Comparison of ENCODE assay signal across 1 cellular context in genomic region chr7:75906991-75907667, GRCh38.
TF ChIP-seq lines count a peak whose summit lies in the region.

No MANE protein-coding gene starts in this region.

TF ChIP-seq in HepG2, 621 proteins besides CTCF, POLR2A, EP300 and RAD21 (continued from another document and continues in another):
- peak; percentile 91 for TF ChIP-seq ZNF362 (CRISPR knock-in tag; IDR thresholded peaks at IDR 0.05; ENCODE audit: borderline replicate concordance)
- no peak for TF ChIP-seq ZFP82 (CRISPR knock-in tag; IDR thresholded peaks at IDR 0.05; ENCODE audit: borderline replicate concordance)
- TF ChIP-seq PCBP1 (IDR thresholded peaks at IDR 0.05; ENCODE audit: borderline replicate concordance, low read depth, low read length): no peak
- peak; percentile 77; the same call in 1 of the 2 replicates for TF ChIP-seq NFE2 (CRISPR knock-in tag; IDR thresholded peaks at IDR 0.05)
- TF ChIP-seq SCMH1 (CRISPR knock-in tag; IDR thresholded peaks at IDR 0.05; ENCODE audit: borderline replicate concordance): no peak
- TF ChIP-seq MAF1 (CRISPR knock-in tag; IDR thresholded peaks at IDR 0.05; ENCODE audit: borderline replicate concordance): no peak
- peak; percentile 50; the same call in 1 of the 2 replicates for TF ChIP-seq ZBTB34 (CRISPR knock-in tag; IDR thresholded peaks at IDR 0.05)
- no peak for TF ChIP-seq ZBTB14 (CRISPR knock-in tag; IDR thresholded peaks at IDR 0.05)
- no peak for TF ChIP-seq BCLAF1 (IDR thresholded peaks at IDR 0.05)
- TF ChIP-seq ELF3 (CRISPR knock-in tag; IDR thresholded peaks at IDR 0.05): peak; percentile 66; the same call in 1 of the 2 replicates
- no peak for TF ChIP-seq JARID2 (CRISPR knock-in tag; IDR thresholded peaks at IDR 0.05; ENCODE audit: insufficient replicate concordance)
- peak; percentile 33; the same call in 1 of the 2 replicates for TF ChIP-seq TFE3 (CRISPR knock-in tag; IDR thresholded peaks at IDR 0.05)
- 0 out of 2 replicates have a peak, but pooled peaks have one; percentile 34 for TF ChIP-seq KLF11 (CRISPR knock-in tag; IDR thresholded peaks at IDR 0.05)
- TF ChIP-seq ZNF33B (CRISPR knock-in tag; IDR thresholded peaks at IDR 0.05): no peak
- no peak for TF ChIP-seq RAD51 (IDR thresholded peaks at IDR 0.05; ENCODE audit: borderline replicate concordance)
- TF ChIP-seq ZNF205 (CRISPR knock-in tag; IDR thresholded peaks at IDR 0.05): no peak
- TF ChIP-seq ZNF547 (CRISPR knock-in tag; IDR thresholded peaks at IDR 0.05): no peak
- no peak for TF ChIP-seq XBP1 (CRISPR knock-in tag; IDR thresholded peaks at IDR 0.05)
- TF ChIP-seq ZNF720 (CRISPR knock-in tag; IDR thresholded peaks at IDR 0.05): no peak
- no peak for TF ChIP-seq HBP1 (CRISPR knock-in tag; IDR thresholded peaks at IDR 0.05; ENCODE audit: low read depth)
- TF ChIP-seq CHCHD3 (CRISPR knock-in tag; IDR thresholded peaks at IDR 0.05): no peak
- TF ChIP-seq ZNF430 (CRISPR knock-in tag; IDR thresholded peaks at IDR 0.05): peak; percentile 32; the same call in 1 of the 2 replicates
- no peak for TF ChIP-seq ZNF839 (CRISPR knock-in tag; IDR thresholded peaks at IDR 0.05; ENCODE audit: borderline replicate concordance)
- TF ChIP-seq ZNF20 (CRISPR knock-in tag; IDR thresholded peaks at IDR 0.05): no peak
- no peak for TF ChIP-seq CEBPZ (IDR thresholded peaks at IDR 0.05; ENCODE audit: low read length)
- TF ChIP-seq ZNF766 (CRISPR knock-in tag; IDR thresholded peaks at IDR 0.05; ENCODE audit: borderline replicate concordance): no peak
- no peak; the same call in 1 of the 2 replicates for TF ChIP-seq CHD4 (IDR thresholded peaks at IDR 0.05; ENCODE audit: borderline replicate concordance, low read length)
- no peak for TF ChIP-seq ZHX2 (IDR thresholded peaks at IDR 0.05; ENCODE audit: low read depth)
- no peak for TF ChIP-seq ZHX2 (CRISPR knock-in tag; IDR thresholded peaks at IDR 0.05; ENCODE audit: borderline replicate concordance)
- TF ChIP-seq NCOA1 (CRISPR knock-in tag; IDR thresholded peaks at IDR 0.05): no peak
- TF ChIP-seq ZNF264 (CRISPR knock-in tag; IDR thresholded peaks at IDR 0.05): peak; percentile 91
- no peak for TF ChIP-seq ZBTB21 (CRISPR knock-in tag; IDR thresholded peaks at IDR 0.05)
- TF ChIP-seq MLXIP (CRISPR knock-in tag; IDR thresholded peaks at IDR 0.05; ENCODE audit: borderline replicate concordance): no peak
